ENCODE assay signal across 10 cellular contexts in the genomic region with DNA sequence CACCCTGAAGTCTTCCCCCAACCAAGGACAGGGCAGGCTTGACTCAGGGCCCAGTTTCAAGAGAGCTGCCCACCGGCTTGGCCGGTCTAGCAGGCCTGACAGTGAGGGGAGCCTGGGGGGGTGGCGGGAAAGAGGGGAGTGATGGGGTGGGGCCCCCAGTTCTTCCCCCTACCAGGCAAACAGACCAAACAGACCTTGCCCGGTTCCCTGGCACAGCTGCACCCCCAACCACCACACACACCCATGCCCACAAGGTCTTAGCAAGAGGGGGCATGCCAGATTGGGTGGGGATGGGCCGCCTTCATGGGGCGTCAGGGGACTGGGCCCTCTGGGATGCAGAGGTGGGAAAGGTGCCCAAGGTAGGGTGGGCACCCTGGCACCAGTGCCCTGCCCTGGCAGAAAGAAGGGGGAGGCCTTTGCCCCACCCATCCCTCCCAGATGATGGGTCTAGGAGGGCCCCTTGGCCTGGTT. TPM values are rescaled to one million over a fixed set of nuclear protein-coding genes. Genes with fewer than 3 reads are reported as not detected.
DNase-seq lines count a peak whose midpoint lies in the region; ATAC-seq and TF ChIP-seq lines count a peak whose summit lies in the region.
"Had no signal": no experiment of that assay in that cellular context is flagged by ENCODE, and none has a peak within 500 bp of the region (broad histone marks: within the 10 kb centered on the region; RNA-seq: fewer than 3 reads in every experiment).

No MANE protein-coding gene starts in this region.

- CTCF ChIA-PET in WTC11 (lab: Charles Lee): interaction anchor here (1.1 to 6.8 kb wide), 16 partner anchors 8 to 162 kb away, joined by 4 to 73 read pairs (median 9); partner anchors contain the start of genes ADAM15, EFNA4, KRTCAP2 and LENEP

- TF ChIP-seq POLR2A in esophagus muscularis mucosa (IDR thresholded peaks at IDR 0.05; ENCODE audit: low read depth): no peak
- no peak for TF ChIP-seq POLR2A in sigmoid colon (IDR thresholded peaks at IDR 0.05)

- POLR2A ChIA-PET in WTC11 (lab: Charles Lee): interaction anchor here (1.0 to 1.5 kb wide), 4 partner anchors 18 to 59 kb away, joined by 4 to 6 read pairs (median 4); partner anchors contain the start of genes LENEP and SHC1

- WGBS in esophagus muscularis mucosa: 66% methylated on average over 3 of the region's 6 CpGs
- WGBS in sigmoid colon, 2 donors: 69 to 88% methylated on average over 6 of the region's 6 CpGs

- no peak for TF ChIP-seq EP300 in esophagus muscularis mucosa (IDR thresholded peaks at IDR 0.05)
- TF ChIP-seq EP300 in sigmoid colon (IDR thresholded peaks at IDR 0.05): no peak

- H3K9me3 ChIP-seq in esophagus muscularis mucosa: no peaks in the 10 kb centered on the region
- no peaks in the 10 kb centered on the region for H3K9me3 ChIP-seq in sigmoid colon

- peaks cover 50 to 85% (median 70%) of the 10 kb centered on the region in 4 donors for H3K4me1 ChIP-seq in esophagus muscularis mucosa
- H3K4me1 ChIP-seq in sigmoid colon: peaks cover 0 to 73% (median 56%) of the 10 kb centered on the region in 4 donors

- ATAC-seq in WTC11 (no peak), HG02970 (IDR thresholded peaks at IDR 0.05; ENCODE audit: low FRiP score, unreplicated experiment) (no peak)

- H3K4me3 Mint-ChIP-seq in WTC11: no peak overlapping the region

- H3K4me3 ChIP-seq in esophagus muscularis mucosa (no peak overlapping the region), sigmoid colon (no peak overlapping the region)

- no peaks in the 10 kb centered on the region for H3K27me3 ChIP-seq in esophagus muscularis mucosa
- no peaks in the 10 kb centered on the region for H3K27me3 ChIP-seq in sigmoid colon

- H3K27ac ChIP-seq in C4-2B (peak overlapping the region; percentile 16), esophagus muscularis mucosa (replicated peaks in 1 of 4) (peak overlapping the region; percentile 56 to 74 (median 62)), sigmoid colon (peak overlapping the region; percentile 64 to 98 (median 97))

- no peaks in the 10 kb centered on the region for H3K9me3 Mint-ChIP-seq in WTC11

- H3K27me3 Mint-ChIP-seq in WTC11 (ENCODE audit: low read depth): no peaks in the 10 kb centered on the region

- peaks cover 8% of the 10 kb centered on the region; the same call in 1 of the 2 replicates for H3K36me3 Mint-ChIP-seq in WTC11

- TF ChIP-seq CTCF in C4-2B (conservative IDR thresholded peaks at IDR 0.05): no peak
- no peak for TF ChIP-seq CTCF in WTC11 (IDR thresholded peaks at IDR 0.05)
- TF ChIP-seq CTCF in esophagus muscularis mucosa (IDR thresholded peaks at IDR 0.05): no peak
- no peak for TF ChIP-seq CTCF in sigmoid colon (IDR thresholded peaks at IDR 0.05)

- peak overlapping the region; percentile 47; the same call in 1 of the 2 replicates for H3K27ac Mint-ChIP-seq in WTC11

- no peak for DNase-seq in WTC11 (ENCODE audit: low spot score)
- DNase-seq in esophagus muscularis mucosa (ENCODE audit: extremely low spot score): no peak
- no peak for DNase-seq in sigmoid colon
- DNase-seq in NAMALWA (ENCODE audit: low spot score): no peak
- no peak for DNase-seq in central memory CD4-positive, alpha-beta T cell
- no peak for DNase-seq in NCI-H1436 (lab: John Stamatoyannopoulos, UW)
- DNase-seq: DND-41 had no signal

- peaks cover 48% of the 10 kb centered on the region for H3K4me1 Mint-ChIP-seq in WTC11

- intact Hi-C loops in esophagus muscularis mucosa (cut with DNase I) (no loop called here), sigmoid colon (cut with DNase I) (no loop called here)

- H3K36me3 ChIP-seq in esophagus muscularis mucosa: peaks cover 9 to 39% (median 31%) of the 10 kb centered on the region in 4 donors
- peaks cover 0 to 26% (median 9%) of the 10 kb centered on the region in 4 donors for H3K36me3 ChIP-seq in sigmoid colon

TF ChIP-seq in WTC11, 78 proteins besides CTCF, POLR2A, EP300 and RAD21:
- TF ChIP-seq IRF2 (CRISPR knock-in tag; IDR thresholded peaks at IDR 0.05; ENCODE audit: borderline replicate concordance, low read depth) (no peak), KAT7 (CRISPR knock-in tag; IDR thresholded peaks at IDR 0.05; ENCODE audit: borderline replicate concordance) (no peak), JAZF1 (CRISPR knock-in tag; IDR thresholded peaks at IDR 0.05) (no peak), ZNF121 (CRISPR knock-in tag; IDR thresholded peaks at IDR 0.05) (no peak), ZNF671 (CRISPR knock-in tag; IDR thresholded peaks at IDR 0.05) (no peak), CREB1 (CRISPR knock-in tag; IDR thresholded peaks at IDR 0.05) (no peak), ATF1 (CRISPR knock-in tag; IDR thresholded peaks at IDR 0.05) (no peak)
- TF ChIP-seq, protein P1, sequence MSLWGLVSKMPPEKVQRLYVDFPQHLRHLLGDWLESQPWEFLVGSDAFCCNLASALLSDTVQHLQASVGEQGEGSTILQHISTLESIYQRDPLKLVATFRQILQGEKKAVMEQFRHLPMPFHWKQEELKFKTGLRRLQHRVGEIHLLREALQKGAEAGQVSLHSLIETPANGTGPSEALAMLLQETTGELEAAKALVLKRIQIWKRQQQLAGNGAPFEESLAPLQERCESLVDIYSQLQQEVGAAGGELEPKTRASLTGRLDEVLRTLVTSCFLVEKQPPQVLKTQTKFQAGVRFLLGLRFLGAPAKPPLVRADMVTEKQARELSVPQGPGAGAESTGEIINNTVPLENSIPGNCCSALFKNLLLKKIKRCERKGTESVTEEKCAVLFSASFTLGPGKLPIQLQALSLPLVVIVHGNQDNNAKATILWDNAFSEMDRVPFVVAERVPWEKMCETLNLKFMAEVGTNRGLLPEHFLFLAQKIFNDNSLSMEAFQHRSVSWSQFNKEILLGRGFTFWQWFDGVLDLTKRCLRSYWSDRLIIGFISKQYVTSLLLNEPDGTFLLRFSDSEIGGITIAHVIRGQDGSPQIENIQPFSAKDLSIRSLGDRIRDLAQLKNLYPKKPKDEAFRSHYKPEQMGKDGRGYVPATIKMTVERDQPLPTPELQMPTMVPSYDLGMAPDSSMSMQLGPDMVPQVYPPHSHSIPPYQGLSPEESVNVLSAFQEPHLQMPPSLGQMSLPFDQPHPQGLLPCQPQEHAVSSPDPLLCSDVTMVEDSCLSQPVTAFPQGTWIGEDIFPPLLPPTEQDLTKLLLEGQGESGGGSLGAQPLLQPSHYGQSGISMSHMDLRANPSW (CRISPR knock-in tag; conservative IDR thresholded peaks at IDR 0.05; ENCODE audit: low read depth): no peak
- TF ChIP-seq, protein P2, sequence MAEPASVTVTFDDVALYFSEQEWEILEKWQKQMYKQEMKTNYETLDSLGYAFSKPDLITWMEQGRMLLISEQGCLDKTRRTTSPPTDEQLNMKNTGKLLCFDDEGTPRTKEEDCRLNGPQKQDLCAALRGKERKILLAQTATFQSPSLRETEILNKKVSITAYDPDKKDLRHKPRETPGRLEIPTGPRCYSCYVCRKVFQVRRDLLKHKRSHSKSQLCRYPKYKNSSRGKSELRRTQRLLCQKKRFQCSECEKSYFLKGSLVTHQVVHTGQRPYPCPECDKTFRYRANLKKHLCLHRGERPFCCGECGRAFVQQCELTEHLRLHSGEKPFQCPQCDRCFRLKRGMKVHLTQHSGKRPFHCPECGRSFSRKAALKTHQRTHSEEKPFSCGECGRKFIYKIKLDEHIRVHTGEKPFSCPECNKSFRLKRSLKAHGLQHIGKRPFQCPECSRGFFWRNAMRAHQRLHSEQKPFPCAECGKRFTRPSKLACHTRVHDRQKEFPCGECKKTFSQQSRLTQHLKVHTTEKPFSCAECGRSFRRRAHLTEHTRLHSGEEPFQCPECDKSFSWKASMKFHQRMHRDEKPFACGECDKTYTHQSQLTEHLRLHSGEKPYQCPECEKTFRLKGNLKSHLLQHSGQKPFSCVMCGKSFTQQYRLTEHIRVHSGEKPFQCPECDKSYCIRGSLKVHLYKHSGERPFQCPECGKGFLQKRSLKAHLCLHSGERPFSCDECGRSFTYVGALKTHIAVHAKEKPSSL (CRISPR knock-in tag; conservative IDR thresholded peaks at IDR 0.05): no peak

RNA-seq across cellular contexts. Expression of gene ZBTB7B, which starts 8.9 kb away (rescaled TPM):
- 29.8 to 32.1 TPM (median 31.5 TPM) in 3 replicates for total RNA-seq in WTC11 (2021)
- total RNA-seq in esophagus muscularis mucosa: 10 to 100 TPM; 50.0 to 68.9 (median 55.8) TPM
- 10 to 100 TPM; 24.4 to 35.3 (median 29.5) TPM for total RNA-seq in sigmoid colon
- 100 to 1,000 TPM in 2 of 3 donors, 10 to 100 TPM in 1; 71.5 to 342 (median 141) TPM for polyA plus RNA-seq in sigmoid colon

RNA-seq across cellular contexts. Expression of gene LENEP, which starts 18.1 kb away (rescaled TPM):
- total RNA-seq in WTC11 (2021) (0.48 to 1.2 TPM in 2 of 3 replicates, not detected in the other), esophagus muscularis mucosa (not detected), sigmoid colon (not detected)
- polyA plus RNA-seq in sigmoid colon: under 1 TPM in 1 of 3 donors, not detected in 2; 0.39 TPM
- total RNA-seq: myocyte had no signal

RNA-seq across cellular contexts. Expression of gene DCST2, which starts 22.1 kb away (rescaled TPM):
- total RNA-seq in WTC11 (2021): 0.83 to 1.8 TPM (median 1.6 TPM) in 3 replicates
- total RNA-seq in esophagus muscularis mucosa: under 1 TPM in 2 of 4 donors, not detected in 2; 0.11 to 0.19 TPM
- total RNA-seq in sigmoid colon: under 1 TPM in 3 of 4 donors, not detected in 1; 0.27 to 0.49 (median 0.36) TPM
- 1 to 10 TPM in 1 of 3 donors, not detected in 2; 2.0 TPM for polyA plus RNA-seq in sigmoid colon
- total RNA-seq: myocyte had no signal

RNA-seq across cellular contexts. Expression of gene DCST1, which starts 22.2 kb away (rescaled TPM):
- 0.15 TPM in 1 of 3 replicates, not detected in the others for total RNA-seq in WTC11 (2021)
- under 1 TPM in 1 of 4 donors, not detected in 3; 0.42 TPM for total RNA-seq in esophagus muscularis mucosa
- under 1 TPM in 1 of 4 donors, not detected in 3; 0.16 TPM for total RNA-seq in sigmoid colon
- polyA plus RNA-seq in sigmoid colon: under 1 TPM in 1 of 3 donors, not detected in 2; 0.09 TPM
- total RNA-seq: myocyte had no signal

RNA-seq across cellular contexts. Expression of gene FLAD1, which starts 28.3 kb away (rescaled TPM):
- 71.1 to 88.3 TPM (median 71.2 TPM) in 3 replicates for total RNA-seq in WTC11 (2021)
- total RNA-seq in esophagus muscularis mucosa: 10 to 100 TPM; 19.5 to 29.6 (median 23.0) TPM
- total RNA-seq in sigmoid colon: 10 to 100 TPM; 17.5 to 22.8 (median 18.5) TPM
- 10 to 100 TPM; 24.6 to 36.5 (median 27.7) TPM for polyA plus RNA-seq in sigmoid colon

Comparison
In these comparisons a context has a peak if more than half of its experiments do, and no peak if none do; other contexts are left out.
1. H3K27ac ChIP-seq: peak in every context shown above with its lines; median percentile 97 in sigmoid colon; 62 in esophagus muscularis mucosa; 16 in C4-2B.